Comparison of ENCODE assay signal across 10 cellular contexts in the genomic region with DNA sequence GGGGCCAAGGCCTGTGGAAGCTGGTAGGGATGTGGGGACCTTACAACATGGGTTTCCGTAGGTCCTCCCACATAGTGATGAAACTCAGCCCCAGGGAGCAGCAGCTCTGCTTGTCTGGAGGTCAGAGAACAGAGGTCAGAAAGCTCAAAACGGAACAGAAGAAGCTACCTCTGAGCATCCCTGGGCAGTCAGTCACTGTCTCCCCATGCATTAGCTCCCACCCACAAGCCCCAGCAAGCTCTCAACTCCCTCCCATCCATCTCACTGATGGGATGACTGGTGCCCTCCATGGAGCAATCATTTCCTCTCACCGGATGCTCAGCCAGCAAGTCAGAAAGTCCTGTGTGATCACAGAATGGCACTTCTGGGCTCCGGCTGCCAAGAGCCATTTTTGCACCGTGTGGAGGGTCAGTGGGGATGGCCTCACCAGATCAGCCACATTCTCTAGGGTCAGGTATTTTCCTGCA. TPM values are rescaled to one million over a fixed set of nuclear protein-coding genes. Genes with fewer than 3 reads are reported as not detected.
DNase-seq lines count a peak whose midpoint lies in the region; ATAC-seq and TF ChIP-seq lines count a peak whose summit lies in the region.
"Had no signal": no experiment of that assay in that cellular context is flagged by ENCODE, and none has a peak within 500 bp of the region (broad histone marks: within the 10 kb centered on the region; RNA-seq: fewer than 3 reads in every experiment).

No MANE protein-coding gene starts in this region.

- no peaks in the 10 kb centered on the region for H3K27me3 ChIP-seq in SK-N-SH (ENCODE audit: insufficient read depth)
- H3K27me3 ChIP-seq: tibial nerve had no signal

- no peak for TF ChIP-seq RAD21 in SK-N-SH (IDR thresholded peaks at IDR 0.05; ENCODE audit: low read length)

- H3K9me3 ChIP-seq in SK-N-SH, result no peaks in the 10 kb centered on the region
- H3K9me3 ChIP-seq: tibial nerve had no signal

- H3K79me2 ChIP-seq in SK-N-SH (ENCODE audit: insufficient read depth), result peaks cover 15% of the 10 kb centered on the region; the same call in 1 of the 2 replicates

- no peak for ATAC-seq in SK-N-SH treated with all-trans-retinoic acid at 6 μM for 48 hours
- no peak for ATAC-seq in stimulated activated naive B cell treated with anti-CD40 and anti-IgM and Interleukin-4, amounts not matched to agents 10 μg/mL and 1 μg/mL and 100 μg/mL, for 72 hours (replicated peaks)
- ATAC-seq in GM21447 (IDR thresholded peaks at IDR 0.05; ENCODE audit: unreplicated experiment), result no peak

- peak overlapping the region in 1 of 2 donors; percentile 37 for H3K4me3 Mint-ChIP-seq in stimulated activated naive B cell treated with anti-CD40 and anti-IgM and Interleukin-4, amounts not matched to agents 10 μg/mL and 1 μg/mL and 100 μg/mL, for 72 hours
- H3K4me3 Mint-ChIP-seq in chondrocyte (ENCODE audit: unreplicated experiment), result no peak overlapping the region

- no peak overlapping the region for H3K27ac ChIP-seq in SK-N-SH (ENCODE audit: low read depth in 2 of 2, low read length in 1 of 2)
- H3K27ac ChIP-seq: 22Rv1 had no signal

- H3K4me3 ChIP-seq in SK-N-SH (ENCODE audit: low read depth in 2 of 2, low read length in 1 of 2) (no peak overlapping the region), fibroblast of mammary gland (ENCODE audit: control insufficient read depth, low read depth, low read length) (peak overlapping the region; percentile 2)

- WGBS in SK-N-SH (ENCODE audit: low lambda C conversion rate), result 83% methylated on average over 4 of the region's 5 CpGs

- TF ChIP-seq CTCF in SK-N-SH (IDR thresholded peaks at IDR 0.05), result no peak
- no peak for TF ChIP-seq CTCF in fibroblast of mammary gland (conservative IDR thresholded peaks at IDR 0.05; ENCODE audit: control insufficient read depth, insufficient read depth, low read depth, low read length)
- TF ChIP-seq CTCF in chondrocyte (IDR thresholded peaks at IDR 0.05), result no peak

- H3K9ac ChIP-seq in SK-N-SH, result no peak overlapping the region

- no peak for TF ChIP-seq EP300 in SK-N-SH (IDR thresholded peaks at IDR 0.05; ENCODE audit: borderline replicate concordance in 1 of 2, low read depth in 1 of 2, low read length in 1 of 2)

- H3K9me2 ChIP-seq in SK-N-SH, result no peaks in the 10 kb centered on the region

- H2AFZ ChIP-seq in SK-N-SH (ENCODE audit: low read depth), result no peak overlapping the region

- peaks cover 23 to 25% of the 10 kb centered on the region in 2 donors for H3K4me1 Mint-ChIP-seq in stimulated activated naive B cell treated with anti-CD40 and anti-IgM and Interleukin-4, amounts not matched to agents 10 μg/mL and 1 μg/mL and 100 μg/mL, for 72 hours
- peaks cover 3% of the 10 kb centered on the region for H3K4me1 Mint-ChIP-seq in chondrocyte (ENCODE audit: low read depth)

- CTCF ChIA-PET in SK-N-SH (lab: Yijun Ruan, JAX), result interaction anchor here (0.9 kb wide), 1 partner anchor 86 kb away, joined by 4 read pairs; no protein-coding TSS in a partner anchor

- H3K4me2 ChIP-seq in SK-N-SH, result peak overlapping the region; percentile 97

- peak overlapping the region; percentile 43 for H3K27ac Mint-ChIP-seq in stimulated activated naive B cell treated with anti-CD40 and anti-IgM and Interleukin-4, amounts not matched to agents 10 μg/mL and 1 μg/mL and 100 μg/mL, for 72 hours
- H3K27ac Mint-ChIP-seq in chondrocyte (ENCODE audit: unreplicated experiment), result no peak overlapping the region

- POLR2A ChIA-PET in SK-N-SH (lab: Yijun Ruan, JAX), result no interaction called here

- H3K36me3 Mint-ChIP-seq in stimulated activated naive B cell treated with anti-CD40 and anti-IgM and Interleukin-4, amounts not matched to agents 10 μg/mL and 1 μg/mL and 100 μg/mL, for 72 hours, result peaks cover 6 to 17% of the 10 kb centered on the region in 2 donors
- H3K36me3 Mint-ChIP-seq in chondrocyte (ENCODE audit: low read depth), result peaks cover 11% of the 10 kb centered on the region

- no peaks in the 10 kb centered on the region for H3K27me3 Mint-ChIP-seq in stimulated activated naive B cell treated with anti-CD40 and anti-IgM and Interleukin-4, amounts not matched to agents 10 μg/mL and 1 μg/mL and 100 μg/mL, for 72 hours
- H3K27me3 Mint-ChIP-seq in chondrocyte (ENCODE audit: low read depth), result no peaks in the 10 kb centered on the region

- no peaks in the 10 kb centered on the region for H3K9me3 Mint-ChIP-seq in stimulated activated naive B cell treated with anti-CD40 and anti-IgM and Interleukin-4, amounts not matched to agents 10 μg/mL and 1 μg/mL and 100 μg/mL, for 72 hours
- H3K9me3 Mint-ChIP-seq in chondrocyte (ENCODE audit: low read depth), result no peaks in the 10 kb centered on the region

- DNase-seq in SK-N-SH (no peak), SIG-M5 (lab: John Stamatoyannopoulos, UW) (peak; percentile 8), fibroblast of mammary gland (ENCODE audit: low read depth) (peak; percentile 35), chondrocyte (ENCODE audit: low spot score) (no peak), NCI-H2227 treated with DMSO at 0.1 percent for 48 hours (lab: John Stamatoyannopoulos, UW) (no peak)
- DNase-seq in stimulated activated naive B cell treated with anti-CD40 and anti-IgM and Interleukin-4, amounts not matched to agents 10 μg/mL and 1 μg/mL and 100 μg/mL, for 72 hours, result no peak

- H4K20me1 ChIP-seq in SK-N-SH (ENCODE audit: insufficient read depth), result no peaks in the 10 kb centered on the region

- peaks cover 0 to 23% of the 10 kb centered on the region in 2 experiments for H3K36me3 ChIP-seq in SK-N-SH (replicated peaks in 1 of 2; ENCODE audit: control insufficient read depth in 1 of 2, insufficient read depth in 2 of 2, low read length in 1 of 2)

- peaks cover 23% of the 10 kb centered on the region for H3F3A ChIP-seq in SK-N-SH (replicated peaks; ENCODE audit: insufficient read depth)

- peaks cover 7 to 18% of the 10 kb centered on the region in 2 experiments; a peak in 3 of 4 replicates for H3K4me1 ChIP-seq in SK-N-SH (ENCODE audit: control insufficient read depth in 1 of 2, insufficient read depth in 2 of 2, low read depth in 1 of 2, low read length in 1 of 2)

TF ChIP-seq in SK-N-SH, 30 proteins besides CTCF, POLR2A, EP300 and RAD21 (continues in another document):
- TF ChIP-seq CHD2 (IDR thresholded peaks at IDR 0.05; ENCODE audit: low read length, partially characterized antibody), result no peak
- no peak for TF ChIP-seq SMC3 (IDR thresholded peaks at IDR 0.05; ENCODE audit: low read depth, low read length)
- no peak for TF ChIP-seq ELF1 (IDR thresholded peaks at IDR 0.05)
- TF ChIP-seq, protein P1, sequence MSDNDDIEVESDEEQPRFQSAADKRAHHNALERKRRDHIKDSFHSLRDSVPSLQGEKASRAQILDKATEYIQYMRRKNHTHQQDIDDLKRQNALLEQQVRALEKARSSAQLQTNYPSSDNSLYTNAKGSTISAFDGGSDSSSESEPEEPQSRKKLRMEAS (IDR thresholded peaks at IDR 0.05; ENCODE audit: low read depth), result no peak
- TF ChIP-seq MEF2A (IDR thresholded peaks at IDR 0.05; ENCODE audit: borderline replicate concordance, low read depth), result no peak

TF ChIP-seq in SK-N-SH treated with all-trans-retinoic acid at 6 μM for 48 hours, 23 proteins besides CTCF, POLR2A, EP300 and RAD21 (continues in another document):
- TF ChIP-seq ZNF8 (CRISPR knock-in tag; IDR thresholded peaks at IDR 0.05) (no peak), ZNF565 (CRISPR knock-in tag; conservative IDR thresholded peaks at IDR 0.05; ENCODE audit: low read depth) (no peak), ESRRG (CRISPR knock-in tag; IDR thresholded peaks at IDR 0.05) (no peak), ZFP30 (CRISPR knock-in tag; IDR thresholded peaks at IDR 0.05) (no peak), TOX (CRISPR knock-in tag; IDR thresholded peaks at IDR 0.05; ENCODE audit: borderline replicate concordance) (no peak), ARNTL (CRISPR knock-in tag; IDR thresholded peaks at IDR 0.05; ENCODE audit: borderline replicate concordance, low read depth) (no peak)
- TF ChIP-seq, protein P2, sequence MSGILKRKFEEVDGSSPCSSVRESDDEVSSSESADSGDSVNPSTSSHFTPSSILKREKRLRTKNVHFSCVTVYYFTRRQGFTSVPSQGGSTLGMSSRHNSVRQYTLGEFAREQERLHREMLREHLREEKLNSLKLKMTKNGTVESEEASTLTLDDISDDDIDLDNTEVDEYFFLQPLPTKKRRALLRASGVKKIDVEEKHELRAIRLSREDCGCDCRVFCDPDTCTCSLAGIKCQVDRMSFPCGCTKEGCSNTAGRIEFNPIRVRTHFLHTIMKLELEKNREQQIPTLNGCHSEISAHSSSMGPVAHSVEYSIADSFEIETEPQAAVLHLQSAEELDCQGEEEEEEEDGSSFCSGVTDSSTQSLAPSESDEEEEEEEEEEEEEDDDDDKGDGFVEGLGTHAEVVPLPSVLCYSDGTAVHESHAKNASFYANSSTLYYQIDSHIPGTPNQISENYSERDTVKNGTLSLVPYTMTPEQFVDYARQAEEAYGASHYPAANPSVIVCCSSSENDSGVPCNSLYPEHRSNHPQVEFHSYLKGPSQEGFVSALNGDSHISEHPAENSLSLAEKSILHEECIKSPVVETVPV (CRISPR knock-in tag; IDR thresholded peaks at IDR 0.05), result no peak

RNA-seq across cellular contexts. Expression of a gene that starts 1.9 kb away (rescaled TPM):
- polyA plus RNA-seq in SK-N-SH (2012; rRNA removed), result 94.0 and 105 TPM in 2 replicates
- 81.8 and 90.2 TPM in 2 replicates for polyA plus RNA-seq in SK-N-SH (2012; cell fraction: cytosol; rRNA removed)
- polyA plus RNA-seq in SK-N-SH (2012; cell fraction: nucleus; rRNA removed), result 115 and 129 TPM in 2 replicates
- 89.2 to 103 TPM (median 101 TPM) in 3 replicates for total RNA-seq in chondrocyte

RNA-seq across cellular contexts. Expression of a gene that starts 5.3 kb away (rescaled TPM):
- 163 and 213 TPM in 2 replicates for polyA plus RNA-seq in SK-N-SH (2012; rRNA removed)
- polyA plus RNA-seq in SK-N-SH (2012; cell fraction: cytosol; rRNA removed), result 157 and 188 TPM in 2 replicates
- polyA plus RNA-seq in SK-N-SH (2012; cell fraction: nucleus; rRNA removed), result 180 and 245 TPM in 2 replicates
- total RNA-seq in chondrocyte, result 80.9 to 124 TPM (median 82.8 TPM) in 3 replicates

RNA-seq across cellular contexts. Expression of a gene that starts 13.8 kb away (rescaled TPM):
- polyA plus RNA-seq in SK-N-SH (2012; rRNA removed), result 241 and 268 TPM in 2 replicates
- 142 and 187 TPM in 2 replicates for polyA plus RNA-seq in SK-N-SH (2012; cell fraction: cytosol; rRNA removed)
- polyA plus RNA-seq in SK-N-SH (2012; cell fraction: nucleus; rRNA removed), result 370 and 429 TPM in 2 replicates
- total RNA-seq in chondrocyte, result 200 to 258 TPM (median 248 TPM) in 3 replicates

RNA-seq across cellular contexts. Expression of a gene that starts 13.9 kb away (rescaled TPM):
- 7.8 and 8.6 TPM in 2 replicates for polyA plus RNA-seq in SK-N-SH (2012; rRNA removed)
- 8.1 and 9.8 TPM in 2 replicates for polyA plus RNA-seq in SK-N-SH (2012; cell fraction: cytosol; rRNA removed)
- 16.9 and 18.8 TPM in 2 replicates for polyA plus RNA-seq in SK-N-SH (2012; cell fraction: nucleus; rRNA removed)
- 12.8 to 15.7 TPM (median 15.1 TPM) in 3 replicates for total RNA-seq in chondrocyte

RNA-seq across cellular contexts. Expression of a gene that starts 38.3 kb away (rescaled TPM):
- polyA plus RNA-seq in SK-N-SH (2012; rRNA removed), result 3.0 and 5.7 TPM in 2 replicates
- polyA plus RNA-seq in SK-N-SH (2012; cell fraction: cytosol; rRNA removed), result 1.0 and 2.3 TPM in 2 replicates
- 8.8 and 12.0 TPM in 2 replicates for polyA plus RNA-seq in SK-N-SH (2012; cell fraction: nucleus; rRNA removed)
- 33.1 to 34.6 TPM (median 33.4 TPM) in 3 replicates for total RNA-seq in chondrocyte

Comparison
In these comparisons a context has a peak if more than half of its experiments do, and no peak if none do; other contexts are left out.
1. DNase-seq: peak in SIG-M5 (single experiment) and fibroblast of mammary gland (single experiment); none in SK-N-SH (single experiment), stimulated activated naive B cell treated with anti-CD40 and anti-IgM and Interleukin-4, amounts not matched to agents 10 μg/mL and 1 μg/mL and 100 μg/mL, for 72 hours (single experiment), chondrocyte (single experiment) and NCI-H2227 treated with DMSO at 0.1 percent for 48 hours (single experiment).